ENCODE assay signal across 8 cellular contexts in genomic region chr11:126268708-126269579, GRCh38. TPM values are rescaled to one million over a fixed set of nuclear protein-coding genes. Genes with fewer than 3 reads are reported as not detected.
DNase-seq lines count a peak whose midpoint lies in the region; ATAC-seq and TF ChIP-seq lines count a peak whose summit lies in the region.

FOXRED1 (plus strand) TSS chr11:126269154; CDS start chr11:126269207, 53 bp downstream.
SRPRA (minus strand) TSS chr11:126268895; CDS start chr11:126268804, 91 bp downstream.

- H3K27ac Mint-ChIP-seq in activated CD4-positive, alpha-beta T cell treated with anti-CD3 and anti-CD28 coated beads for 36 hours, result peak within 1 kb of the TSS; percentile 95

- H3K36me3 ChIP-seq in kidney epithelial cell (ENCODE audit: control insufficient read depth, insufficient read depth, low read length), result peaks cover 7% of the 10 kb centered on the region

- H3K9me3 Mint-ChIP-seq in activated CD4-positive, alpha-beta T cell treated with anti-CD3 and anti-CD28 coated beads for 36 hours (ENCODE audit: low read depth), result no peaks in the 10 kb centered on the region

- TF ChIP-seq CTCF in choroid plexus epithelial cell (conservative IDR thresholded peaks at IDR 0.05; ENCODE audit: low read depth, low read length) (no peak), kidney epithelial cell (IDR thresholded peaks at IDR 0.05; ENCODE audit: insufficient read depth, low read length, poor library complexity, severe bottlenecking) (no peak)

- CTCF ChIA-PET in activated CD4-positive, alpha-beta T cell treated with anti-CD3 and anti-CD28 coated beads for 36 hours (lab: Charles Lee), result interaction anchor here (0.6 to 3.2 kb wide), 3 partner anchors 12 to 36 kb away, joined by 3 to 11 read pairs (median 4); no protein-coding TSS in a partner anchor

- peak; percentile 99 for DNase-seq in Ammon's horn (ENCODE audit: low spot score)
- peak; percentile 100 for DNase-seq in GM19238 (ENCODE audit: insufficient read length, low spot score)
- peak; percentile 92 to 98 for DNase-seq in NCI-H524 (lab: John Stamatoyannopoulos, UW)
- peak; percentile 100 for DNase-seq in activated CD4-positive, alpha-beta T cell treated with anti-CD3 and anti-CD28 coated beads for 36 hours
- peak; percentile 99 for DNase-seq in choroid plexus epithelial cell (ENCODE audit: low read depth)
- DNase-seq in kidney epithelial cell (ENCODE audit: low read depth), result peak; percentile 96
- DNase-seq in stimulated activated CD4-positive, alpha-beta T cell treated with anti-CD3 and anti-CD28 coated beads, Interleukin-15, amount 100 ng/mL, for 48 hours (ENCODE audit: low read depth in 2 of 2), result peak; percentile 99 to 100

- H3K27me3 ChIP-seq in kidney epithelial cell (ENCODE audit: control insufficient read depth, insufficient read depth, low read length), result no peaks in the 10 kb centered on the region

- intact Hi-C loops in activated CD4-positive, alpha-beta T cell treated with anti-CD3 and anti-CD28 coated beads for 36 hours (cut with DNase I, micrococcal nuclease), result loop anchor here (1.0 to 10.0 kb wide), 14 partner anchors 13 to 1314 kb away; partner anchors contain the start of genes DCPS (in 2 of the 2), FAM118B (in 2 of the 2), PUS3 (in 2 of the 2) and RPUSD4 (in 2 of the 2)

- peaks cover 38% of the 10 kb centered on the region for H3K4me1 Mint-ChIP-seq in activated CD4-positive, alpha-beta T cell treated with anti-CD3 and anti-CD28 coated beads for 36 hours

- peak within 1 kb of the TSS; percentile 86 for H3K4me3 Mint-ChIP-seq in activated CD4-positive, alpha-beta T cell treated with anti-CD3 and anti-CD28 coated beads for 36 hours

- ATAC-seq in HG03442 (IDR thresholded peaks at IDR 0.05; ENCODE audit: unreplicated experiment), result peak; percentile 98
- peak; percentile 100 for ATAC-seq in activated CD4-positive, alpha-beta T cell treated with anti-CD3 and anti-CD28 coated beads for 36 hours

- H3K4me3 ChIP-seq in choroid plexus epithelial cell (ENCODE audit: low read depth, low read length), result peak within 1 kb of the TSS; percentile 98
- peak within 1 kb of the TSS; percentile 90 for H3K4me3 ChIP-seq in kidney epithelial cell (ENCODE audit: low read depth, low read length)

- H3K36me3 Mint-ChIP-seq in activated CD4-positive, alpha-beta T cell treated with anti-CD3 and anti-CD28 coated beads for 36 hours (ENCODE audit: low read depth), result peaks cover 66% of the 10 kb centered on the region

- POLR2A ChIA-PET in activated CD4-positive, alpha-beta T cell treated with anti-CD3 and anti-CD28 coated beads for 36 hours (lab: Charles Lee), result no interaction called here

- H3K27me3 Mint-ChIP-seq in activated CD4-positive, alpha-beta T cell treated with anti-CD3 and anti-CD28 coated beads for 36 hours, result no peaks in the 10 kb centered on the region

RNA-seq across cellular contexts. Expression of gene FOXRED1, which starts in this region (rescaled TPM):
- total RNA-seq in activated CD4-positive, alpha-beta T cell treated with anti-CD3 and anti-CD28 coated beads for 36 hours, result 10 to 100 TPM; 39.0 to 43.7 TPM
- 26.3 and 27.4 TPM in 2 replicates for total RNA-seq in kidney epithelial cell

RNA-seq across cellular contexts. Expression of gene SRPRA, which starts in this region (rescaled TPM):
- 100 to 1,000 TPM; 131 to 139 TPM for total RNA-seq in activated CD4-positive, alpha-beta T cell treated with anti-CD3 and anti-CD28 coated beads for 36 hours
- 86.2 and 101 TPM in 2 replicates for total RNA-seq in kidney epithelial cell

Comparison
In these comparisons a context has a peak if more than half of its experiments do, and no peak if none do; other contexts are left out.
1. Peak in every context shown above with its lines: DNase-seq, ATAC-seq and H3K4me3 ChIP-seq.